In genomic region chrX:21373637-21374162, GRCh38 we compare ENCODE assay signal across 8 cellular contexts. TPM values are rescaled to one million over a fixed set of nuclear protein-coding genes. Genes with fewer than 3 reads are reported as not detected.
DNase-seq lines count a peak whose midpoint lies in the region; ATAC-seq and TF ChIP-seq lines count a peak whose summit lies in the region.

No MANE protein-coding gene starts in this region.

- peak overlapping the region in 2 of 7 donors; percentile 35 to 56 for H3K27ac Mint-ChIP-seq in CD4-positive, alpha-beta memory T cell
- H3K27ac Mint-ChIP-seq in activated CD4-positive, alpha-beta T cell treated with anti-CD3 and anti-CD28 coated beads, Interleukin-2, amount 10 ng/mL, durations not matched to agents 24 days and 14 days: peak overlapping the region; percentile 58
- H3K27ac Mint-ChIP-seq in osteocyte (ENCODE audit: unreplicated experiment): no peak overlapping the region

- H3K9me3 Mint-ChIP-seq in CD4-positive, alpha-beta memory T cell: peaks cover 0 to 3% (median 0%) of the 10 kb centered on the region in 8 donors
- H3K9me3 Mint-ChIP-seq in activated CD4-positive, alpha-beta T cell treated with anti-CD3 and anti-CD28 coated beads, Interleukin-2, amount 10 ng/mL, durations not matched to agents 24 days and 14 days: no peaks in the 10 kb centered on the region
- no peaks in the 10 kb centered on the region for H3K9me3 Mint-ChIP-seq in osteocyte (ENCODE audit: unreplicated experiment)

- peak overlapping the region; percentile 78 to 87 (median 81) for H3K4me3 Mint-ChIP-seq in CD4-positive, alpha-beta memory T cell
- H3K4me3 Mint-ChIP-seq in activated CD4-positive, alpha-beta T cell treated with anti-CD3 and anti-CD28 coated beads, Interleukin-2, amount 10 ng/mL, durations not matched to agents 24 days and 14 days: peak overlapping the region; percentile 75
- H3K4me3 Mint-ChIP-seq in osteocyte (ENCODE audit: unreplicated experiment): peak overlapping the region; percentile 69

- peak in 2 of 5 donors; percentile 17 to 32 for DNase-seq in CD4-positive, alpha-beta memory T cell
- peak; percentile 71 for DNase-seq in activated CD4-positive, alpha-beta T cell treated with anti-CD3 and anti-CD28 coated beads, Interleukin-2, amount 10 ng/mL, durations not matched to agents 24 days and 14 days
- DNase-seq in osteocyte (ENCODE audit: extremely low spot score, unreplicated experiment) (peak; percentile 88), NOMO-1 treated with DMSO at 0.1 percent for 48 hours (lab: John Stamatoyannopoulos, UW; ENCODE audit: unreplicated experiment) (no peak)

- TF ChIP-seq CTCF in osteocyte (IDR thresholded peaks at IDR 0.05): no peak

- WGBS in esophagus, 2 donors: 2 to 36% methylated on average over 33 to 50 of the region's 50 CpGs

- peaks cover 2 to 16% (median 12%) of the 10 kb centered on the region in 4 donors for H3K4me1 Mint-ChIP-seq in CD4-positive, alpha-beta memory T cell
- peaks cover 10% of the 10 kb centered on the region for H3K4me1 Mint-ChIP-seq in activated CD4-positive, alpha-beta T cell treated with anti-CD3 and anti-CD28 coated beads, Interleukin-2, amount 10 ng/mL, durations not matched to agents 24 days and 14 days
- peaks cover 14% of the 10 kb centered on the region for H3K4me1 Mint-ChIP-seq in osteocyte (ENCODE audit: unreplicated experiment)

- no peaks in the 10 kb centered on the region for H3K27me3 ChIP-seq in CD4-positive, alpha-beta memory T cell (ENCODE audit: insufficient read depth, low read length)
- peaks cover 0 to 5% of the 10 kb centered on the region in 2 donors for H3K27me3 ChIP-seq in esophagus (ENCODE audit: control insufficient read depth in 1 of 2, insufficient read depth in 2 of 2, low read length in 2 of 2)

- intact Hi-C loops in CD4-positive, alpha-beta memory T cell (cut with micrococcal nuclease): loop anchor here (2.0 to 10.0 kb wide), 2 partner anchors 65 to 281 kb away; partner anchors contain the start of gene KLHL34
- intact Hi-C loops in activated CD4-positive, alpha-beta T cell treated with anti-CD3 and anti-CD28 coated beads, Interleukin-2, amount 10 ng/mL, durations not matched to agents 24 days and 14 days (cut with micrococcal nuclease): loop anchor here (10.0 kb wide), 4 partner anchors 61 to 1109 kb away; partner anchors contain the start of genes MBTPS2 and RPS6KA3

- peaks cover 19% of the 10 kb centered on the region for H3K4me1 ChIP-seq in CD4-positive, alpha-beta memory T cell (ENCODE audit: insufficient read depth, low read length)
- no peaks in the 10 kb centered on the region for H3K4me1 ChIP-seq in esophagus (ENCODE audit: control insufficient read depth in 2 of 2, insufficient read depth in 2 of 2, low read length in 1 of 2)

- H3K27me3 Mint-ChIP-seq in CD4-positive, alpha-beta memory T cell: peaks cover 0 to 1% of the 10 kb centered on the region in 2 donors
- H3K27me3 Mint-ChIP-seq in activated CD4-positive, alpha-beta T cell treated with anti-CD3 and anti-CD28 coated beads, Interleukin-2, amount 10 ng/mL, durations not matched to agents 24 days and 14 days: peaks cover 5% of the 10 kb centered on the region
- H3K27me3 Mint-ChIP-seq in osteocyte (ENCODE audit: unreplicated experiment): peaks cover 47% of the 10 kb centered on the region

- no peaks in the 10 kb centered on the region for H3K9me3 ChIP-seq in CD4-positive, alpha-beta memory T cell (ENCODE audit: control insufficient read depth in 1 of 2, low read length in 2 of 2)
- H3K9me3 ChIP-seq in esophagus (ENCODE audit: control insufficient read depth in 2 of 2, insufficient read depth in 1 of 2, low read depth in 1 of 2, low read length in 1 of 2): no peaks in the 10 kb centered on the region

- peak overlapping the region in 1 of 2 donors; percentile 52 for H3K4me3 ChIP-seq in CD4-positive, alpha-beta memory T cell (ENCODE audit: low read length in 2 of 2)
- peak overlapping the region; percentile 40 to 45 for H3K4me3 ChIP-seq in esophagus (ENCODE audit: low read depth in 1 of 2, low read length in 2 of 2)

- peak overlapping the region; percentile 9 for H3K27ac ChIP-seq in CD4-positive, alpha-beta memory T cell (ENCODE audit: low read depth, low read length)
- no peak overlapping the region for H3K27ac ChIP-seq in esophagus (ENCODE audit: low read depth in 2 of 2, low read length in 1 of 2)

- CTCF ChIA-PET in CD4-positive, alpha-beta memory T cell (lab: Charles Lee; ENCODE audit: partially characterized antibody): no interaction called here

- H3K36me3 ChIP-seq in CD4-positive, alpha-beta memory T cell (ENCODE audit: insufficient read depth, low read length): no peaks in the 10 kb centered on the region
- no peaks in the 10 kb centered on the region for H3K36me3 ChIP-seq in esophagus (ENCODE audit: control insufficient read depth in 2 of 2, insufficient read depth in 2 of 2, low read length in 1 of 2)

- POLR2A ChIA-PET in CD4-positive, alpha-beta memory T cell (lab: Charles Lee; ENCODE audit: partially characterized antibody): interaction anchor here (0.6 to 1.0 kb wide), 3 partner anchors 8 to 283 kb away, joined by 3 to 4 read pairs (median 3); no protein-coding TSS in a partner anchor

- peak; percentile 18 for ATAC-seq in GM19438 (IDR thresholded peaks at IDR 0.05; ENCODE audit: low read depth, unreplicated experiment)
- peak; percentile 22 for ATAC-seq in HG03520 (IDR thresholded peaks at IDR 0.05; ENCODE audit: unreplicated experiment)
- ATAC-seq in GM18870 (IDR thresholded peaks at IDR 0.05; ENCODE audit: unreplicated experiment): no peak

- peaks cover 0 to 1% of the 10 kb centered on the region in 2 donors for H3K36me3 Mint-ChIP-seq in CD4-positive, alpha-beta memory T cell
- no peaks in the 10 kb centered on the region for H3K36me3 Mint-ChIP-seq in activated CD4-positive, alpha-beta T cell treated with anti-CD3 and anti-CD28 coated beads, Interleukin-2, amount 10 ng/mL, durations not matched to agents 24 days and 14 days (ENCODE audit: low read depth)
- no peaks in the 10 kb centered on the region for H3K36me3 Mint-ChIP-seq in osteocyte (ENCODE audit: unreplicated experiment)

RNA-seq across cellular contexts. Expression of gene CNKSR2, which starts 0.5 kb away (rescaled TPM):
- total RNA-seq in CD4-positive, alpha-beta memory T cell: 1 to 10 TPM; 8.6 to 9.8 TPM
- 1 to 10 TPM; 1.5 to 2.2 TPM for polyA plus RNA-seq in CD4-positive, alpha-beta memory T cell
- total RNA-seq in activated CD4-positive, alpha-beta T cell treated with anti-CD3 and anti-CD28 coated beads, Interleukin-2, amount 10 ng/mL, durations not matched to agents 24 days and 14 days: 7.1 and 10.2 TPM in 2 replicates
- polyA plus RNA-seq in esophagus: under 1 TPM; 0.07 to 0.10 TPM
- total RNA-seq in osteocyte: 1.1 and 2.5 TPM in 2 replicates
